In the genomic region with DNA sequence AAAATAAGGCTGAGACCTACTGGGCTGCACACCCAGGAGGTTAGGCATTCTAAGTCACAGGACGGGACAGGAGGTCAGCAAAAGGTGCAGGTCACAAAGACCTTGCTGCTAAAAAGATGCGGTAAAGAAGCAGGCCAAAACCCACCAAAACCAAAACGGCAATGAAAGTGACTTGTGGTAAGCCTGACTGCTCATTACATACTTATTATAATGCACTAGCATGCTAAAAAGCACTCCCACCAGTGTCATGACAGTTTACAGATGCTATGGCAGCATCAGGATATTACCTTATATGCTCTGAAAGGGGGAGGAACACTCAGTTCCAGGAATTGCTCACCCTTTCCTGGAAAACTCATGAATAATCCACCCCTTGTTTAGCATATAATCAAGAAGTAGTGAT, we compare ENCODE assay signal across 25 cellular contexts. TPM values are rescaled to one million over a fixed set of nuclear protein-coding genes. Genes with fewer than 3 reads are reported as not detected.
"Had no signal": no experiment of that assay in that cellular context is flagged by ENCODE, and none has a peak within 500 bp of the region (broad histone marks: within the 10 kb centered on the region; RNA-seq: fewer than 3 reads in every experiment).

No MANE protein-coding gene starts in this region.

- DNase-seq: activated gamma-delta T cell treated with Interleukin-2 at 50 U/mL for 16 hours; activated T-cell treated with anti-CD3 and anti-CD28 coated beads, Interleukin-2, amount 50 U/mL, for 1 hour; aorta; colonic mucosa; dorsolateral prefrontal cortex; effector memory CD8-positive, alpha-beta T cell; foreskin keratinocyte; left ventricle myocardium inferior; naive thymus-derived CD8-positive, alpha-beta T cell; retina; sigmoid colon; stimulated activated CD4-positive, alpha-beta T cell treated with anti-CD3 and anti-CD28 coated beads, Interleukin-2, amount 100 ng/mL, for 48 hours; stimulated activated CD8-positive, alpha-beta memory T cell treated with anti-CD3 and anti-CD28 coated beads, Interleukin-4, amount 100 ng/mL, for 48 hours; stimulated activated naive B cell treated with anti-CD40 and anti-IgM and Interleukin-4, amounts not matched to agents 10 μg/mL and 1 μg/mL and 100 μg/mL, for 72 hours; T1000; testis had no signal

- H3K27me3 ChIP-seq: breast epithelium, colonic mucosa, dorsolateral prefrontal cortex, foreskin keratinocyte, neural progenitor cell, sigmoid colon, testis had no signal

- H3K4me2 ChIP-seq: neural progenitor cell had no signal

- H3K4me1 ChIP-seq: breast epithelium, colonic mucosa, foreskin keratinocyte, left ventricle myocardium inferior, neural progenitor cell, sigmoid colon, testis had no signal

- ATAC-seq: activated naive CD4-positive, alpha-beta T cell treated with anti-CD3 and anti-CD28 coated beads, Interleukin-2, amount 50 U/mL, for 72 hours; effector memory CD8-positive, alpha-beta T cell; esophagus mucosa; foreskin keratinocyte; naive thymus-derived CD8-positive, alpha-beta T cell; stimulated activated naive B cell treated with anti-CD40 and anti-IgM and Interleukin-4, amounts not matched to agents 10 μg/mL and 1 μg/mL and 100 μg/mL, for 72 hours; WTC11 had no signal

- H3K27ac ChIP-seq: breast epithelium, colonic mucosa, dorsolateral prefrontal cortex, foreskin keratinocyte, left ventricle myocardium inferior, neural progenitor cell, sigmoid colon, testis had no signal

- H3K9me3 ChIP-seq: breast epithelium, colonic mucosa, sigmoid colon, testis had no signal

- H2AFZ ChIP-seq: neural progenitor cell had no signal

- H3K4me3 ChIP-seq: breast epithelium, colonic mucosa, dorsolateral prefrontal cortex, left ventricle myocardium inferior, neural progenitor cell, sigmoid colon, testis had no signal

- H3K9ac ChIP-seq: neural progenitor cell had no signal

- H3K36me3 ChIP-seq: breast epithelium, colonic mucosa, left ventricle myocardium inferior, neural progenitor cell, sigmoid colon had no signal

RNA-seq across cellular contexts. Expression of a gene that starts 45.1 kb away (rescaled TPM):
- total RNA-seq: activated naive CD4-positive, alpha-beta T cell treated with anti-CD3 and anti-CD28 coated beads, Interleukin-2, amount 50 U/mL, for 72 hours; aorta; breast epithelium; endothelial cell of umbilical vein; esophagus mucosa; foreskin keratinocyte; kidney epithelial cell; left ventricle myocardium inferior; lung microvascular endothelial cell; naive thymus-derived CD8-positive, alpha-beta T cell had no signal
- polyA plus RNA-seq: adipose tissue; endothelial cell of umbilical vein; foreskin keratinocyte; naive thymus-derived CD8-positive, alpha-beta T cell had no signal
